Comparison of ENCODE assay signal across 1 cellular context in genomic region chr10:17380888-17381287, GRCh38.
TF ChIP-seq lines count a peak whose summit lies in the region.

No MANE protein-coding gene starts in this region.

TF ChIP-seq in GM23338, 12 proteins besides CTCF, POLR2A, EP300 and RAD21 (continued from another document):
- TF ChIP-seq ZNF462 (CRISPR knock-in tag; IDR thresholded peaks at IDR 0.05): no peak
- no peak for TF ChIP-seq ZNF331 (CRISPR knock-in tag; IDR thresholded peaks at IDR 0.05; ENCODE audit: low read depth)
- TF ChIP-seq CREB1 (CRISPR knock-in tag; IDR thresholded peaks at IDR 0.05; ENCODE audit: low read depth): no peak
- no peak for TF ChIP-seq JUNB (IDR thresholded peaks at IDR 0.05; ENCODE audit: unreplicated experiment)
- no peak for TF ChIP-seq ETS1 (IDR thresholded peaks at IDR 0.05)
- TF ChIP-seq POLR2AphosphoS5 (IDR thresholded peaks at IDR 0.05; ENCODE audit: low read depth): no peak
- no peak for TF ChIP-seq EZH2 (IDR thresholded peaks at IDR 0.05; ENCODE audit: low read depth, unreplicated experiment)
- TF ChIP-seq EZH2phosphoT487 (IDR thresholded peaks at IDR 0.05; ENCODE audit: unreplicated experiment): no peak
- no peak for TF ChIP-seq STAT1 (IDR thresholded peaks at IDR 0.05; ENCODE audit: unreplicated experiment)
- no peak for TF ChIP-seq NANOG (IDR thresholded peaks at IDR 0.05; ENCODE audit: borderline replicate concordance)
